8 cellular contexts compared by ENCODE assay signal in genomic region chr11:88337342-88338222, GRCh38. TPM values are rescaled to one million over a fixed set of nuclear protein-coding genes. Genes with fewer than 3 reads are reported as not detected.
A peak's percentile ranks its signal among the peaks of the same experiment; 100 is the strongest.
DNase-seq lines count a peak whose midpoint lies in the region; ATAC-seq, FAIRE-seq and TF ChIP-seq lines count a peak whose summit lies in the region.

CTSC (minus strand) TSS chr11:88337736; CDS start chr11:88337672, 64 bp downstream.

- no peak for TF ChIP-seq CTCF in psoas muscle (IDR thresholded peaks at IDR 0.05)

- DNase-seq in GM12892 (ENCODE audit: insufficient read length) = peak; percentile 76
- peak; percentile 86 for DNase-seq in NCI-H1105 (lab: John Stamatoyannopoulos, UW)
- peak; percentile 77 for DNase-seq in T follicular helper cell (ENCODE audit: low read depth)
- peak; percentile 96 for DNase-seq in adipocyte (ENCODE audit: low read depth)
- DNase-seq in left cardiac atrium = peak; percentile 97
- DNase-seq in psoas muscle = peak; percentile 93 to 96

- WGBS in psoas muscle, 3 donors = 1% methylated on average over 57 of the region's 57 CpGs
- WGBS in urinary bladder = under 1% methylated on average over 57 of the region's 57 CpGs

- H3K27ac ChIP-seq in psoas muscle (peak within 1 kb of the TSS; percentile 90), urinary bladder (ENCODE audit: low read depth) (peak within 1 kb of the TSS; percentile 87)

- H3K9me3 ChIP-seq in adipocyte (ENCODE audit: control insufficient read depth, low read length) = no peaks in the 10 kb centered on the region
- no peaks in the 10 kb centered on the region for H3K9me3 ChIP-seq in psoas muscle

- H3K9ac ChIP-seq in adipocyte (ENCODE audit: low read length) = peak within 1 kb of the TSS; percentile 89

- peak; percentile 99 for TF ChIP-seq POLR2A in GM12892 (IDR thresholded peaks at IDR 0.05; ENCODE audit: low read depth, low read length)

- peak within 1 kb of the TSS; percentile 98 for H3K4me3 ChIP-seq in adipocyte (ENCODE audit: low read length)
- H3K4me3 ChIP-seq in psoas muscle = peak within 1 kb of the TSS; percentile 86
- H3K4me3 ChIP-seq in urinary bladder (ENCODE audit: low read depth, low read length) = peak within 1 kb of the TSS; percentile 82

- ATAC-seq in HG02642 (IDR thresholded peaks at IDR 0.05; ENCODE audit: poor library complexity, unreplicated experiment) (peak; percentile 95), left cardiac atrium (peak; percentile 98), psoas muscle (peak; percentile 98)

- H3K4me1 ChIP-seq in adipocyte (ENCODE audit: control insufficient read depth, insufficient read depth, low read length) = peaks cover 22% of the 10 kb centered on the region
- H3K4me1 ChIP-seq in psoas muscle = peaks cover 9% of the 10 kb centered on the region
- H3K4me1 ChIP-seq in urinary bladder (ENCODE audit: insufficient read depth) = no peaks in the 10 kb centered on the region

- intact Hi-C loops in left cardiac atrium (cut with DNase I) (no loop called here), psoas muscle (cut with DNase I) (loop anchor here in 1 of 2 donors (2.0 kb wide), 1 partner anchor 199 kb away; no protein-coding TSS in a partner anchor)

- H3K27me3 ChIP-seq in adipocyte (replicated peaks; ENCODE audit: control insufficient read depth, insufficient read depth, low read length) = no peaks in the 10 kb centered on the region
- no peaks in the 10 kb centered on the region for H3K27me3 ChIP-seq in psoas muscle (ENCODE audit: insufficient read depth in 3 of 3, low read length in 2 of 3)

- peaks cover 17% of the 10 kb centered on the region for H3K36me3 ChIP-seq in adipocyte (ENCODE audit: control insufficient read depth, insufficient read depth, low read length, severe bottlenecking)
- peaks cover 0 to 29% of the 10 kb centered on the region in 2 donors for H3K36me3 ChIP-seq in psoas muscle (ENCODE audit: insufficient read depth in 1 of 2, low read depth in 1 of 2)
- H3K36me3 ChIP-seq in urinary bladder (ENCODE audit: insufficient read depth) = no peaks in the 10 kb centered on the region

- FAIRE-seq in GM12892 (lab: Jason Lieb, UNC) = peak; percentile 100

RNA-seq across cellular contexts. Expression of gene CTSC, which starts in this region (rescaled TPM):
- 125 TPM for polyA plus RNA-seq in GM12892 (2012; ENCODE audit: missing spikeins)
- total RNA-seq in left cardiac atrium (10 to 100 TPM; 75.2 to 90.0 TPM), psoas muscle (10 to 100 TPM; 10.7 to 47.7 (median 14.8) TPM), urinary bladder (178 TPM)
- polyA plus RNA-seq in psoas muscle (10 to 100 TPM; 13.2 to 82.4 (median 16.8) TPM), urinary bladder (72.4 TPM)

Comparison
In these comparisons a context has a peak if more than half of its experiments do, and no peak if none do; other contexts are left out.
1. Peak in every context shown above with its lines: DNase-seq, ATAC-seq, H3K4me3 ChIP-seq and H3K27ac ChIP-seq.